Comparison of ENCODE assay signal across 1 cellular context in the genomic region with DNA sequence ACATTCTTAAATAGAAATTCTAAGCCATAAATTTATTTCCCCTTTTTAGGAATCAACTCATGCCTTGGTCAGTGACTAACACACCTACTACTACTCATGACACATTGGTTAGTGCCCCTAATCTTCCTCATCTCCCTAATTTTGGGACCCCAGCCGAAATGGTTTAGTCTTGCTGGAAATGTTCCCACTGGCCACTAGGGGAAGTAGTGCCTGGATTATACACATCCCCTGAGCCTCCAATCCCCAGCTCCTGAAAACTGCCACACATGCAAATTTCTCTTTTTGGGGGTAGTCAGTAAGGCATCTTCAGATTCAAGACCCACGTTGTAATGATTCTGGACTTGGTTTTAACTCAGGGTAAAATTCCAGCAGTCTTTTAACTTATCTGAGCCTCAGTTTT.
TF ChIP-seq lines count a peak whose summit lies in the region.

No MANE protein-coding gene starts in this region.

TF ChIP-seq in K562, 482 proteins besides CTCF, POLR2A, EP300 and RAD21 (continued from another document):
- TF ChIP-seq, protein P1, sequence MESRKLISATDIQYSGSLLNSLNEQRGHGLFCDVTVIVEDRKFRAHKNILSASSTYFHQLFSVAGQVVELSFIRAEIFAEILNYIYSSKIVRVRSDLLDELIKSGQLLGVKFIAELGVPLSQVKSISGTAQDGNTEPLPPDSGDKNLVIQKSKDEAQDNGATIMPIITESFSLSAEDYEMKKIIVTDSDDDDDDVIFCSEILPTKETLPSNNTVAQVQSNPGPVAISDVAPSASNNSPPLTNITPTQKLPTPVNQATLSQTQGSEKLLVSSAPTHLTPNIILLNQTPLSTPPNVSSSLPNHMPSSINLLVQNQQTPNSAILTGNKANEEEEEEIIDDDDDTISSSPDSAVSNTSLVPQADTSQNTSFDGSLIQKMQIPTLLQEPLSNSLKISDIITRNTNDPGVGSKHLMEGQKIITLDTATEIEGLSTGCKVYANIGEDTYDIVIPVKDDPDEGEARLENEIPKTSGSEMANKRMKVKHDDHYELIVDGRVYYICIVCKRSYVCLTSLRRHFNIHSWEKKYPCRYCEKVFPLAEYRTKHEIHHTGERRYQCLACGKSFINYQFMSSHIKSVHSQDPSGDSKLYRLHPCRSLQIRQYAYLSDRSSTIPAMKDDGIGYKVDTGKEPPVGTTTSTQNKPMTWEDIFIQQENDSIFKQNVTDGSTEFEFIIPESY (CRISPR knock-in tag; IDR thresholded peaks at IDR 0.05): no peak
- TF ChIP-seq ZNF584 (CRISPR knock-in tag; IDR thresholded peaks at IDR 0.05; ENCODE audit: low read depth): no peak
- no peak for TF ChIP-seq FOXJ3 (CRISPR knock-in tag; IDR thresholded peaks at IDR 0.05)
- no peak for TF ChIP-seq SETDB1 (IDR thresholded peaks at IDR 0.05; ENCODE audit: low read length)
- no peak for TF ChIP-seq ZNF764 (CRISPR knock-in tag; IDR thresholded peaks at IDR 0.05; ENCODE audit: low read depth)
- TF ChIP-seq, protein P2, sequence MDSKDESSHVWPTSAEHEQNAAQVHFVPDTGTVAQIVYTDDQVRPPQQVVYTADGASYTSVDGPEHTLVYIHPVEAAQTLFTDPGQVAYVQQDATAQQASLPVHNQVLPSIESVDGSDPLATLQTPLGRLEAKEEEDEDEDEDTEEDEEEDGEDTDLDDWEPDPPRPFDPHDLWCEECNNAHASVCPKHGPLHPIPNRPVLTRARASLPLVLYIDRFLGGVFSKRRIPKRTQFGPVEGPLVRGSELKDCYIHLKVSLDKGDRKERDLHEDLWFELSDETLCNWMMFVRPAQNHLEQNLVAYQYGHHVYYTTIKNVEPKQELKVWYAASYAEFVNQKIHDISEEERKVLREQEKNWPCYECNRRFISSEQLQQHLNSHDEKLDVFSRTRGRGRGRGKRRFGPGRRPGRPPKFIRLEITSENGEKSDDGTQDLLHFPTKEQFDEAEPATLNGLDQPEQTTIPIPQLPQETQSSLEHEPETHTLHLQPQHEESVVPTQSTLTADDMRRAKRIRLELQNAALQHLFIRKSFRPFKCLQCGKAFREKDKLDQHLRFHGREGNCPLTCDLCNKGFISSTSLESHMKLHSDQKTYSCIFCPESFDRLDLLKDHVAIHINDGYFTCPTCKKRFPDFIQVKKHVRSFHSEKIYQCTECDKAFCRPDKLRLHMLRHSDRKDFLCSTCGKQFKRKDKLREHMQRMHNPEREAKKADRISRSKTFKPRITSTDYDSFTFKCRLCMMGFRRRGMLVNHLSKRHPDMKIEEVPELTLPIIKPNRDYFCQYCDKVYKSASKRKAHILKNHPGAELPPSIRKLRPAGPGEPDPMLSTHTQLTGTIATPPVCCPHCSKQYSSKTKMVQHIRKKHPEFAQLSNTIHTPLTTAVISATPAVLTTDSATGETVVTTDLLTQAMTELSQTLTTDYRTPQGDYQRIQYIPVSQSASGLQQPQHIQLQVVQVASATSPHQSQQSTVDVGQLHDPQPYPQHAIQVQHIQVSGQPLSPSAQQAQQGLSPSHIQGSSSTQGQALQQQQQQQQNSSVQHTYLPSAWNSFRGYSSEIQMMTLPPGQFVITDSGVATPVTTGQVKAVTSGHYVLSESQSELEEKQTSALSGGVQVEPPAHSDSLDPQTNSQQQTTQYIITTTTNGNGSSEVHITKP (IDR thresholded peaks at IDR 0.05; ENCODE audit: partially characterized antibody): peak; percentile 92
- TF ChIP-seq MAFF (IDR thresholded peaks at IDR 0.05; ENCODE audit: low read length): peak; percentile 16; the same call in 1 of the 2 replicates
- no peak for TF ChIP-seq GATA2 (CRISPR knock-in tag; IDR thresholded peaks at IDR 0.05)
- peak; percentile 28; the same call in 1 of the 2 replicates for TF ChIP-seq C11orf30 (IDR thresholded peaks at IDR 0.05; ENCODE audit: low read depth)
- TF ChIP-seq NR3C1 (CRISPR knock-in tag; IDR thresholded peaks at IDR 0.05): no peak
